17 cellular contexts compared by ENCODE assay signal in genomic region chr17:42321555-42321954, GRCh38. TPM values are rescaled to one million over a fixed set of nuclear protein-coding genes. Genes with fewer than 3 reads are reported as not detected.
DNase-seq lines count a peak whose midpoint lies in the region; ATAC-seq, FAIRE-seq and TF ChIP-seq lines count a peak whose summit lies in the region.
"Had no signal": no experiment of that assay in that cellular context is flagged by ENCODE, and none has a peak within 500 bp of the region (broad histone marks: within the 10 kb centered on the region; RNA-seq: fewer than 3 reads in every experiment).

No MANE protein-coding gene starts in this region.

- H3K27ac Mint-ChIP-seq in CD8-positive, alpha-beta memory T cell = peak overlapping the region in 6 of 8 donors; percentile 13 to 76 (median 53)
- H3K27ac Mint-ChIP-seq in HFFc6 (peak overlapping the region; percentile 94), T-cell (peak overlapping the region; percentile 69 to 80), natural killer cell (no peak overlapping the region)

- TF ChIP-seq POLR2A in endothelial cell of umbilical vein (IDR thresholded peaks at IDR 0.05; ENCODE audit: low read depth, low read length) = no peak

- ATAC-seq in T-cell (replicated peaks in 1 of 4) = no peak
- ATAC-seq in natural killer cell = no peak
- no peak for ATAC-seq in HG03095 (IDR thresholded peaks at IDR 0.05; ENCODE audit: unreplicated experiment)
- no peak for ATAC-seq in GM19395 (IDR thresholded peaks at IDR 0.05; ENCODE audit: unreplicated experiment)
- no peak for ATAC-seq in GM19324 (IDR thresholded peaks at IDR 0.05; ENCODE audit: low FRiP score, unreplicated experiment)

- H3K9me3 ChIP-seq in CD8-positive, alpha-beta memory T cell (ENCODE audit: low read length) = no peaks in the 10 kb centered on the region
- H3K9me3 ChIP-seq in endothelial cell of umbilical vein (replicated peaks; ENCODE audit: control insufficient read depth, insufficient read depth, low read length) = no peaks in the 10 kb centered on the region
- H3K9me3 ChIP-seq: colonic mucosa, testis had no signal

- POLR2A ChIA-PET in CD8-positive, alpha-beta memory T cell (lab: Charles Lee) = interaction anchor here (0.6 to 1.1 kb wide), 2 partner anchors 67 to 84 kb away, joined by 3 read pairs; partner anchors contain the start of gene STAT3
- POLR2A ChIA-PET in T-cell (lab: Charles Lee) (interaction anchor here in 1 of 2 donors (0.6 kb wide), 1 partner anchor 92 kb away, joined by 5 read pairs; no protein-coding TSS in a partner anchor), endothelial cell of umbilical vein (lab: Charles Lee) (interaction anchor here (0.7 to 1.8 kb wide), 2 partner anchors 199 to 230 kb away, joined by 5 to 8 read pairs; no protein-coding TSS in a partner anchor)

- H3K79me2 ChIP-seq in endothelial cell of umbilical vein (ENCODE audit: control insufficient read depth, insufficient read depth, low read length) = peaks cover 5% of the 10 kb centered on the region

- no peaks in the 10 kb centered on the region for H4K20me1 ChIP-seq in endothelial cell of umbilical vein (replicated peaks; ENCODE audit: control insufficient read depth, extremely low read depth, insufficient read depth, low read length)

- no peak overlapping the region for H3K27ac ChIP-seq in CD8-positive, alpha-beta memory T cell (ENCODE audit: low read depth, low read length)
- peak overlapping the region; percentile 97 for H3K27ac ChIP-seq in endothelial cell of umbilical vein (ENCODE audit: insufficient read depth, low read depth, low read length)
- H3K27ac ChIP-seq: colonic mucosa had no signal

- no peaks in the 10 kb centered on the region for H3K9me1 ChIP-seq in endothelial cell of umbilical vein (replicated peaks; ENCODE audit: control insufficient read depth, extremely low read depth, insufficient read depth, low read length)

- no peaks in the 10 kb centered on the region for H3K27me3 Mint-ChIP-seq in CD8-positive, alpha-beta memory T cell
- H3K27me3 Mint-ChIP-seq in HFFc6 (ENCODE audit: insufficient read depth) (peaks cover 3% of the 10 kb centered on the region; the same call in 1 of the 2 replicates), T-cell (no peaks in the 10 kb centered on the region), natural killer cell (ENCODE audit: low read depth in 2 of 2) (no peaks in the 10 kb centered on the region)

- peaks cover 0 to 77% (median 13%) of the 10 kb centered on the region in 3 donors for H3K36me3 Mint-ChIP-seq in CD8-positive, alpha-beta memory T cell
- H3K36me3 Mint-ChIP-seq in HFFc6 (ENCODE audit: low read depth) (peaks cover 53% of the 10 kb centered on the region), T-cell (peaks cover 51% of the 10 kb centered on the region), natural killer cell (peaks cover 11% of the 10 kb centered on the region)

- H3K4me1 Mint-ChIP-seq in CD8-positive, alpha-beta memory T cell = peaks cover 31 to 36% (median 32%) of the 10 kb centered on the region in 3 donors
- H3K4me1 Mint-ChIP-seq in HFFc6 (ENCODE audit: low read depth) (peaks cover 61% of the 10 kb centered on the region), T-cell (peaks cover 52 to 55% (median 53%) of the 10 kb centered on the region in 3 donors), natural killer cell (peaks cover 14 to 20% of the 10 kb centered on the region in 2 donors)

- no peak for FAIRE-seq in endothelial cell of umbilical vein (lab: Jason Lieb, UNC)

- TF ChIP-seq CTCF in HFFc6 (IDR thresholded peaks at IDR 0.05) = no peak
- TF ChIP-seq CTCF in endothelial cell of umbilical vein (IDR thresholded peaks at IDR 0.05; ENCODE audit: extremely low read depth in 1 of 2, insufficient read depth in 1 of 2, low read depth in 1 of 2, low read length in 2 of 2) = no peak
- TF ChIP-seq CTCF in natural killer cell (IDR thresholded peaks at IDR 0.05) = no peak

- DNase-seq in CD8-positive, alpha-beta memory T cell = no peak
- DNase-seq in HFFc6 = no peak
- no peak for DNase-seq in T-cell
- DNase-seq in endothelial cell of umbilical vein (ENCODE audit: low read depth, low spot score) = no peak
- no peak for DNase-seq in natural killer cell
- DNase-seq: anterior cingulate cortex, colonic mucosa, DMS79, mesenchymal stem cell, NCI-H187 treated with DMSO at 0.1 percent for 48 hours, NCI-H526, SW 1271, testis had no signal

- intact Hi-C loops in endothelial cell of umbilical vein (cut with micrococcal nuclease) = loop anchor here (2.0 to 5.0 kb wide), 2 partner anchors 45 to 356 kb away; partner anchors contain the start of genes PLEKHH3 and STAT5B
- intact Hi-C loops in natural killer cell (cut with micrococcal nuclease) = loop anchor here (5.0 kb wide), 1 partner anchor 66 kb away; the partner anchor contains the start of gene STAT3

- no peak overlapping the region for H3K4me3 Mint-ChIP-seq in CD8-positive, alpha-beta memory T cell
- H3K4me3 Mint-ChIP-seq in HFFc6 (no peak overlapping the region), T-cell (peak overlapping the region in 1 of 3 donors; percentile 13), natural killer cell (no peak overlapping the region)
- H3K4me3 Mint-ChIP-seq: neural crest cell had no signal

- H3K4me3 ChIP-seq in CD8-positive, alpha-beta memory T cell (ENCODE audit: low read length) = no peak overlapping the region
- no peak overlapping the region for H3K4me3 ChIP-seq in endothelial cell of umbilical vein (replicated peaks in 1 of 3; ENCODE audit: insufficient read depth in 1 of 3, low read depth in 1 of 3, low read length in 3 of 3)
- H3K4me3 ChIP-seq: colonic mucosa, testis had no signal

- H3K9ac ChIP-seq in endothelial cell of umbilical vein (replicated peaks; ENCODE audit: extremely low read depth, insufficient read depth, low read length) = peak overlapping the region; percentile 25

- no TSS peak for BruUV-seq in endothelial cell of umbilical vein (replicated peaks; lab: Mats Ljungman, UMichigan)

- H3K9me3 Mint-ChIP-seq in CD8-positive, alpha-beta memory T cell = no peaks in the 10 kb centered on the region
- H3K9me3 Mint-ChIP-seq in HFFc6 (no peaks in the 10 kb centered on the region), T-cell (no peaks in the 10 kb centered on the region), natural killer cell (no peaks in the 10 kb centered on the region)
- H3K9me3 Mint-ChIP-seq: neural crest cell had no signal

- peaks cover 30% of the 10 kb centered on the region for H3K4me1 ChIP-seq in CD8-positive, alpha-beta memory T cell (ENCODE audit: insufficient read depth, low read length)
- peaks cover 45% of the 10 kb centered on the region for H3K4me1 ChIP-seq in endothelial cell of umbilical vein (ENCODE audit: control insufficient read depth, extremely low read depth, insufficient read depth, low read length)
- H3K4me1 ChIP-seq: colonic mucosa had no signal

- no peaks in the 10 kb centered on the region for H3K27me3 ChIP-seq in CD8-positive, alpha-beta memory T cell (ENCODE audit: insufficient read depth, low read length, poor library complexity, severe bottlenecking)
- no peaks in the 10 kb centered on the region for H3K27me3 ChIP-seq in endothelial cell of umbilical vein (ENCODE audit: control insufficient read depth in 2 of 2, insufficient read depth in 2 of 2, low read length in 2 of 2)
- H3K27me3 ChIP-seq: colonic mucosa, testis had no signal

- peaks cover 31% of the 10 kb centered on the region for H3K36me3 ChIP-seq in CD8-positive, alpha-beta memory T cell (ENCODE audit: insufficient read depth, low read length)
- H3K36me3 ChIP-seq in endothelial cell of umbilical vein (ENCODE audit: control insufficient read depth in 2 of 2, extremely low read depth in 1 of 2, insufficient read depth in 2 of 2, low read length in 2 of 2) = peaks cover 19 to 30% of the 10 kb centered on the region in 2 experiments

- H3K4me2 ChIP-seq in endothelial cell of umbilical vein (ENCODE audit: insufficient read depth, low read length) = no peak overlapping the region

- no peak overlapping the region for H2AFZ ChIP-seq in endothelial cell of umbilical vein (ENCODE audit: low read depth, low read length)

- dilution Hi-C loops in endothelial cell of umbilical vein (cut with MboI; ENCODE audit: extremely low pct_ligation_motif_present, low sequenced_read_pairs) = no loop called here

- CTCF ChIA-PET in CD8-positive, alpha-beta memory T cell (lab: Charles Lee) = interaction anchor here (0.7 to 20.8 kb wide), 12 partner anchors 9 to 206 kb away, joined by 3 to 373 read pairs (median 5); partner anchors contain the start of gene STAT3
- CTCF ChIA-PET in T-cell (lab: Charles Lee) = interaction anchor here (0.6 to 4.3 kb wide), 12 partner anchors 10 to 401 kb away, joined by 3 to 27 read pairs (median 4); partner anchors contain the start of gene STAT3 (in 1 of the 2)
- CTCF ChIA-PET in endothelial cell of umbilical vein (lab: Charles Lee) = interaction anchor here (0.7 to 15.7 kb wide), 9 partner anchors 9 to 246 kb away, joined by 3 to 190 read pairs (median 25); no protein-coding TSS in a partner anchor

RNA-seq across cellular contexts. Expression of gene STAT5A, which starts 33.3 kb away (rescaled TPM):
- total RNA-seq in CD8-positive, alpha-beta memory T cell = 100 to 1,000 TPM; 259 to 263 TPM
- 90.3 TPM for polyA plus RNA-seq in CD8-positive, alpha-beta memory T cell
- 1 to 10 TPM in 1 of 6 experiments, under 1 TPM in 5; 0.27 to 1.0 (median 0.53) TPM for total RNA-seq in HFFc6 (2021; fragmentation: NEBNext Ultra II Directional; extraction: Animal tissue kit (Norgen Biotek cat#: 25700))
- total RNA-seq in T-cell = 100 to 1,000 TPM; 141 to 160 (median 147) TPM
- 23.4 and 23.6 TPM in 2 replicates for total RNA-seq in endothelial cell of umbilical vein
- polyA plus RNA-seq in endothelial cell of umbilical vein = 18.0 and 18.2 TPM in 2 replicates
- 13.6 and 13.9 TPM in 2 replicates for polyA plus RNA-seq in endothelial cell of umbilical vein (2011; cell fraction: cytosol; rRNA removed)
- 24.5 and 28.1 TPM in 2 replicates for polyA plus RNA-seq in endothelial cell of umbilical vein (2011; cell fraction: nucleus; rRNA removed)
- polyA plus RNA-seq in endothelial cell of umbilical vein (2012) = 15.8 and 19.2 TPM in 2 replicates
- polyA minus RNA-seq in endothelial cell of umbilical vein = 30.7 and 33.7 TPM in 2 replicates
- polyA minus RNA-seq in endothelial cell of umbilical vein (2011; cell fraction: cytosol; rRNA and poly(A)+ RNA removed) = 9.0 TPM
- polyA minus RNA-seq in endothelial cell of umbilical vein (2011; cell fraction: nucleus; rRNA and poly(A)+ RNA removed) = 9.1 and 13.5 TPM in 2 replicates
- total RNA-seq in natural killer cell = 100 to 1,000 TPM; 112 to 135 (median 117) TPM

RNA-seq across cellular contexts. Expression of gene STAT5B, which starts 45.4 kb away (rescaled TPM):
- 100 to 1,000 TPM; 124 to 132 TPM for total RNA-seq in CD8-positive, alpha-beta memory T cell
- polyA plus RNA-seq in CD8-positive, alpha-beta memory T cell = 108 TPM
- 10 to 100 TPM; 16.8 to 22.5 (median 20.1) TPM for total RNA-seq in HFFc6 (2021; fragmentation: NEBNext Ultra II Directional; extraction: Animal tissue kit (Norgen Biotek cat#: 25700))
- 100 to 1,000 TPM; 178 to 205 (median 186) TPM for total RNA-seq in T-cell
- total RNA-seq in endothelial cell of umbilical vein = 53.1 and 53.7 TPM in 2 replicates
- polyA plus RNA-seq in endothelial cell of umbilical vein = 42.0 and 43.3 TPM in 2 replicates
- 28.6 and 34.2 TPM in 2 replicates for polyA plus RNA-seq in endothelial cell of umbilical vein (2011; cell fraction: cytosol; rRNA removed)
- polyA plus RNA-seq in endothelial cell of umbilical vein (2011; cell fraction: nucleus; rRNA removed) = 136 and 143 TPM in 2 replicates
- 30.8 and 35.1 TPM in 2 replicates for polyA plus RNA-seq in endothelial cell of umbilical vein (2012)
- polyA minus RNA-seq in endothelial cell of umbilical vein = 54.8 and 62.4 TPM in 2 replicates
- polyA minus RNA-seq in endothelial cell of umbilical vein (2011; cell fraction: cytosol; rRNA and poly(A)+ RNA removed) = 30.0 TPM
- 45.8 and 49.5 TPM in 2 replicates for polyA minus RNA-seq in endothelial cell of umbilical vein (2011; cell fraction: nucleus; rRNA and poly(A)+ RNA removed)
- 100 to 1,000 TPM in 2 of 3 donors, 10 to 100 TPM in 1; 79.9 to 112 (median 103) TPM for total RNA-seq in natural killer cell

Comparison
In these comparisons a context has a peak if more than half of its experiments do, and no peak if none do; other contexts are left out.
1. H3K27ac Mint-ChIP-seq: peak in CD8-positive, alpha-beta memory T cell (6 of 8), HFFc6 (single experiment) and T-cell (2 of 2); none in natural killer cell (0 of 2).
2. RNA of gene STAT5A, which starts 33.3 kb away (total RNA-seq): 259 to 263 TPM in CD8-positive, alpha-beta memory T cell, 141 to 160 TPM in T-cell, 112 to 135 TPM in natural killer cell and 23.4 to 23.6 TPM in endothelial cell of umbilical vein; 0.27 to 1.0 TPM in HFFc6; every median in the first group is over 10 times any median in the second.